12 cellular contexts compared by ENCODE assay signal in the genomic region with DNA sequence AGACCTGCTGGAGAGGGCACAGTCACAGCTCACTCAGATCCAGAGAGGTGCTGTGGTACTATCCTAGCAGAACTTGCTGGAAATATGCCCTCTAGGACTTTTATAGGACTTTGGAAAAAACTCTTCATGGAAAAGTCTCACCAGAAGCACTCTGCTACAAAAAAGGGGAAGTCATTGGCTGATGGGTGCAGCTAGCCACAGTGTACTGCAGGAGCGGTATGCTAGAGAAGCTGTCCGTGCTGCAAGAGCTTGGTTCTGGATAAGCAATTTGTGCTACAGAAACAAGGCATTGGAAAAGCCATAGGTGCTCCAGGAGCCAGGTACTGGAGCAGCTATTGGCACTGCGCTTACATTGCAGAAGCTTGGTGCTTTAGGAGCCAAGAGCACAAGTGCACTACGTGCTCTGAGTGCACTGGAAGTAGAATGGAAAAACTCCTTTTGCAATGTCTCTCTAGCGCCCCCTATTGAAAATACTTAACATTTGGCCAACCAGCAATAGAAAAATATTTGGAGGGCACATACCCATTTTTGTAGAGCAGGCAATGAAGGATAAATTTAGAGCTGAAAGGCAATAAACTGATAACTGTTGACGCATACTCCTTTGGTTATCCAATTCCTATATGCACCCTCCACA.
DNase-seq lines count a peak whose midpoint lies in the region; ATAC-seq and TF ChIP-seq lines count a peak whose summit lies in the region.
"Had no signal": no experiment of that assay in that cellular context is flagged by ENCODE, and none has a peak within 500 bp of the region (broad histone marks: within the 10 kb centered on the region; RNA-seq: fewer than 3 reads in every experiment).

No MANE protein-coding gene starts in this region.

- CTCF ChIA-PET in SK-N-SH (lab: Yijun Ruan, JAX): interaction anchor here (1.0 to 1.4 kb wide), 2 partner anchors 15 to 23 kb away, joined by 4 read pairs; no protein-coding TSS in a partner anchor

- in situ Hi-C loops in transverse colon (cut with MboI; ENCODE audit: low pct_ligation_motif_present in 1 of 4, low pct_unique_long_range_greater_than_20kb in 1 of 4, low sequenced_read_pairs in 3 of 4): no loop called here

- H3K9me2 ChIP-seq in SK-N-SH: no peaks in the 10 kb centered on the region

- no peak for TF ChIP-seq POLR2A in transverse colon (IDR thresholded peaks at IDR 0.05)

- H3K4me1 ChIP-seq in SK-N-SH (ENCODE audit: control insufficient read depth in 1 of 2, insufficient read depth in 2 of 2, low read depth in 1 of 2, low read length in 1 of 2) (peaks cover 2 to 9% of the 10 kb centered on the region in 2 experiments; a peak in 3 of 4 replicates), NT2/D1 (ENCODE audit: insufficient read depth, insufficient read length) (no peaks in the 10 kb centered on the region), transverse colon (no peaks in the 10 kb centered on the region)
- H3K4me1 ChIP-seq: upper lobe of left lung had no signal

- H3K9ac ChIP-seq in SK-N-SH: no peak overlapping the region
- no peak overlapping the region for H3K9ac ChIP-seq in NT2/D1 (ENCODE audit: insufficient read length, low read depth)

- no peaks in the 10 kb centered on the region for H3K79me2 ChIP-seq in SK-N-SH (ENCODE audit: insufficient read depth)

- H3K27me3 Mint-ChIP-seq in chondrocyte (ENCODE audit: low read depth): no peaks in the 10 kb centered on the region

- no peaks in the 10 kb centered on the region for H3K36me3 ChIP-seq in SK-N-SH (replicated peaks in 1 of 2; ENCODE audit: control insufficient read depth in 1 of 2, insufficient read depth in 2 of 2, low read length in 1 of 2)
- no peaks in the 10 kb centered on the region for H3K36me3 ChIP-seq in NT2/D1 (ENCODE audit: insufficient read depth, insufficient read length, low read length)
- no peaks in the 10 kb centered on the region for H3K36me3 ChIP-seq in transverse colon
- H3K36me3 ChIP-seq: upper lobe of left lung had no signal

- no peak overlapping the region for H3K27ac Mint-ChIP-seq in chondrocyte (ENCODE audit: unreplicated experiment)
- H3K27ac Mint-ChIP-seq: activated CD4-positive, alpha-beta memory T cell treated with anti-CD3 and anti-CD28 coated beads for 36 hours; activated naive CD8-positive, alpha-beta T cell treated with anti-CD3 and anti-CD28 coated beads, Interleukin-2, amount 10 ng/mL, durations not matched to agents 7 days and 5 days had no signal

- H3K4me3 ChIP-seq in SK-N-SH (ENCODE audit: low read depth in 2 of 2, low read length in 1 of 2) (no peak overlapping the region), NT2/D1 (ENCODE audit: insufficient read length, low read depth) (no peak overlapping the region), transverse colon (no peak overlapping the region)
- H3K4me3 ChIP-seq: upper lobe of left lung had no signal

- H3K4me3 Mint-ChIP-seq in chondrocyte (ENCODE audit: unreplicated experiment): no peak overlapping the region
- H3K4me3 Mint-ChIP-seq: activated CD4-positive, alpha-beta memory T cell treated with anti-CD3 and anti-CD28 coated beads for 36 hours; activated naive CD8-positive, alpha-beta T cell treated with anti-CD3 and anti-CD28 coated beads, Interleukin-2, amount 10 ng/mL, durations not matched to agents 7 days and 5 days had no signal

- no peak overlapping the region for H2AFZ ChIP-seq in SK-N-SH (ENCODE audit: low read depth)

- H3K9me3 Mint-ChIP-seq in chondrocyte (ENCODE audit: low read depth): no peaks in the 10 kb centered on the region
- H3K9me3 Mint-ChIP-seq: activated CD4-positive, alpha-beta memory T cell treated with anti-CD3 and anti-CD28 coated beads for 36 hours; activated naive CD8-positive, alpha-beta T cell treated with anti-CD3 and anti-CD28 coated beads, Interleukin-2, amount 10 ng/mL, durations not matched to agents 7 days and 5 days had no signal

- TF ChIP-seq CTCF in SK-N-SH (IDR thresholded peaks at IDR 0.05) (peak; percentile 43), chondrocyte (IDR thresholded peaks at IDR 0.05) (peak; percentile 68), transverse colon (IDR thresholded peaks at IDR 0.05) (peak in 3 of 5 experiments; percentile 12 to 35 (median 18))

- WGBS in SK-N-SH (ENCODE audit: low lambda C conversion rate): 68% methylated on average over 6 of the region's 6 CpGs
- 73% methylated on average over 6 of the region's 6 CpGs for WGBS in transverse colon (ENCODE audit: low coverage in 1 of 2), 2 donors

- peaks cover 23% of the 10 kb centered on the region for H3K4me1 Mint-ChIP-seq in chondrocyte (ENCODE audit: low read depth)
- H3K4me1 Mint-ChIP-seq: activated naive CD8-positive, alpha-beta T cell treated with anti-CD3 and anti-CD28 coated beads, Interleukin-2, amount 10 ng/mL, durations not matched to agents 7 days and 5 days had no signal

- peaks cover 14% of the 10 kb centered on the region for H3F3A ChIP-seq in SK-N-SH (replicated peaks; ENCODE audit: insufficient read depth)

- POLR2A ChIA-PET in SK-N-SH (lab: Yijun Ruan, JAX): no interaction called here

- no peak for ATAC-seq in SK-N-SH treated with all-trans-retinoic acid at 6 μM for 48 hours

- intact Hi-C loops in transverse colon (cut with DNase I; ENCODE audit: low total_unique reads): no loop called here

- no peak for TF ChIP-seq RAD21 in SK-N-SH (IDR thresholded peaks at IDR 0.05; ENCODE audit: low read length)

- H3K9me3 ChIP-seq in SK-N-SH (no peaks in the 10 kb centered on the region), NT2/D1 (ENCODE audit: insufficient read depth, low read length) (peaks cover 8% of the 10 kb centered on the region), transverse colon (no peaks in the 10 kb centered on the region)
- H3K9me3 ChIP-seq: upper lobe of left lung had no signal

- no peak for TF ChIP-seq EP300 in SK-N-SH (IDR thresholded peaks at IDR 0.05; ENCODE audit: borderline replicate concordance in 1 of 2, low read depth in 1 of 2, low read length in 1 of 2)
- no peak for TF ChIP-seq EP300 in transverse colon (IDR thresholded peaks at IDR 0.05; ENCODE audit: low read depth)

- H3K27ac ChIP-seq in SK-N-SH (ENCODE audit: low read depth in 2 of 2, low read length in 1 of 2): no peak overlapping the region
- no peak overlapping the region for H3K27ac ChIP-seq in transverse colon
- H3K27ac ChIP-seq: upper lobe of left lung had no signal

- no peaks in the 10 kb centered on the region for H4K20me1 ChIP-seq in SK-N-SH (ENCODE audit: insufficient read depth)

- DNase-seq in SK-N-SH (no peak), NT2/D1 (ENCODE audit: low read depth, low spot score) (peak; percentile 1), chondrocyte (ENCODE audit: low spot score) (no peak), transverse colon (no peak), activated gamma-delta T cell (lab: John Stamatoyannopoulos, UW) (no peak), NCI-H2196 treated with DMSO at 0.1 percent for 48 hours (lab: John Stamatoyannopoulos, UW; ENCODE audit: unreplicated experiment) (no peak)
- DNase-seq in stimulated activated CD4-positive, alpha-beta T cell treated with anti-CD3 and anti-CD28 coated beads, Interleukin-4, amount 100 ng/mL, for 4 hours: no peak
- DNase-seq: activated CD4-positive, alpha-beta memory T cell treated with anti-CD3 and anti-CD28 coated beads for 36 hours; activated naive CD8-positive, alpha-beta T cell treated with anti-CD3 and anti-CD28 coated beads, Interleukin-2, amount 10 ng/mL, durations not matched to agents 7 days and 5 days; nucleus accumbens; upper lobe of left lung had no signal

- H3K27me3 ChIP-seq in SK-N-SH (ENCODE audit: insufficient read depth) (no peaks in the 10 kb centered on the region), NT2/D1 (ENCODE audit: insufficient read depth, insufficient read length) (no peaks in the 10 kb centered on the region), transverse colon (no peaks in the 10 kb centered on the region)
- H3K27me3 ChIP-seq: upper lobe of left lung had no signal

- H3K4me2 ChIP-seq in SK-N-SH: no peak overlapping the region

- H3K36me3 Mint-ChIP-seq in chondrocyte (ENCODE audit: low read depth): no peaks in the 10 kb centered on the region
- H3K36me3 Mint-ChIP-seq: activated CD4-positive, alpha-beta memory T cell treated with anti-CD3 and anti-CD28 coated beads for 36 hours; activated naive CD8-positive, alpha-beta T cell treated with anti-CD3 and anti-CD28 coated beads, Interleukin-2, amount 10 ng/mL, durations not matched to agents 7 days and 5 days had no signal

TF ChIP-seq in SK-N-SH, 30 proteins besides CTCF, POLR2A, EP300 and RAD21:
- no peak for TF ChIP-seq MXI1 (IDR thresholded peaks at IDR 0.05; ENCODE audit: low read depth, low read length)
- no peak for TF ChIP-seq TEAD4 (IDR thresholded peaks at IDR 0.05; ENCODE audit: borderline replicate concordance, insufficient read depth)
- TF ChIP-seq SMC3 (IDR thresholded peaks at IDR 0.05; ENCODE audit: low read depth, low read length): no peak
- no peak for TF ChIP-seq POLR2AphosphoS5 (IDR thresholded peaks at IDR 0.05; ENCODE audit: low read depth, low read length)
- no peak for TF ChIP-seq GATA2 (CRISPR knock-in tag; IDR thresholded peaks at IDR 0.05)

TF ChIP-seq in SK-N-SH treated with all-trans-retinoic acid at 6 μM for 48 hours, 23 proteins besides CTCF, POLR2A, EP300 and RAD21 (continues in another document):
- TF ChIP-seq ZFP30 (CRISPR knock-in tag; IDR thresholded peaks at IDR 0.05): no peak
- no peak for TF ChIP-seq ZC3H10 (CRISPR knock-in tag; IDR thresholded peaks at IDR 0.05)
- TF ChIP-seq ZFP3 (CRISPR knock-in tag; IDR thresholded peaks at IDR 0.05): no peak
- no peak for TF ChIP-seq BACH2 (CRISPR knock-in tag; IDR thresholded peaks at IDR 0.05; ENCODE audit: borderline replicate concordance)
- TF ChIP-seq CREB5 (CRISPR knock-in tag; IDR thresholded peaks at IDR 0.05; ENCODE audit: low read depth): no peak
- TF ChIP-seq ZNF70 (CRISPR knock-in tag; IDR thresholded peaks at IDR 0.05): no peak
- no peak for TF ChIP-seq TOX (CRISPR knock-in tag; IDR thresholded peaks at IDR 0.05; ENCODE audit: borderline replicate concordance)
- TF ChIP-seq ZNF8 (CRISPR knock-in tag; IDR thresholded peaks at IDR 0.05): no peak
- TF ChIP-seq TCF4 (CRISPR knock-in tag; IDR thresholded peaks at IDR 0.05; ENCODE audit: borderline replicate concordance): no peak
- no peak for TF ChIP-seq RARB (CRISPR knock-in tag; IDR thresholded peaks at IDR 0.05)
- no peak for TF ChIP-seq ARNTL (CRISPR knock-in tag; IDR thresholded peaks at IDR 0.05; ENCODE audit: borderline replicate concordance, low read depth)

Comparison
In these comparisons a context has a peak if more than half of its experiments do, and no peak if none do; other contexts are left out.
1. CTCF ChIP-seq: peak in every context shown above with its lines; median percentile 68 in chondrocyte; 43 in SK-N-SH; 18 in transverse colon.